ENCODE assay signal across 25 cellular contexts in genomic region chr15:78950343-78950742, GRCh38. TPM values are rescaled to one million over a fixed set of nuclear protein-coding genes. Genes with fewer than 3 reads are reported as not detected.
DNase-seq lines count a peak whose midpoint lies in the region; ATAC-seq and TF ChIP-seq lines count a peak whose summit lies in the region.
"Had no signal": no experiment of that assay in that cellular context is flagged by ENCODE, and none has a peak within 500 bp of the region (broad histone marks: within the 10 kb centered on the region; RNA-seq: fewer than 3 reads in every experiment).

No MANE protein-coding gene starts in this region.

- no peaks in the 10 kb centered on the region for H3K79me2 ChIP-seq in PC-9 (ENCODE audit: low read depth)
- H3K79me2 ChIP-seq: parathyroid adenoma had no signal

- no peak overlapping the region for H2BK5ac ChIP-seq in mesenchymal stem cell (ENCODE audit: low read depth, low read length, poor library complexity, severe bottlenecking)

- H3K27ac ChIP-seq in PC-9 (no peak overlapping the region), mesenchymal stem cell (ENCODE audit: low read length, poor library complexity, severe bottlenecking) (no peak overlapping the region)
- H3K27ac ChIP-seq: cardiac muscle cell, parathyroid adenoma, SK-N-MC, tibial artery had no signal

- peaks cover 40% of the 10 kb centered on the region for H3F3A ChIP-seq in PC-9 (ENCODE audit: insufficient read depth, low read depth)

- no peak overlapping the region for H2AFZ ChIP-seq in PC-9
- no peak overlapping the region for H2AFZ ChIP-seq in mesenchymal stem cell (ENCODE audit: low read depth, low read length)
- H2AFZ ChIP-seq: parathyroid adenoma had no signal

- no peaks in the 10 kb centered on the region for H3K79me1 ChIP-seq in mesenchymal stem cell (replicated peaks; ENCODE audit: low read length, poor library complexity, severe bottlenecking)

- peak overlapping the region; percentile 51 for H3K27ac Mint-ChIP-seq in Calu3 (ENCODE audit: unreplicated experiment)
- H3K27ac Mint-ChIP-seq: activated naive CD8-positive, alpha-beta T cell treated with anti-CD3 and anti-CD28 coated beads for 36 hours had no signal

- no peaks in the 10 kb centered on the region for H3K9me3 ChIP-seq in PC-9 (ENCODE audit: insufficient read depth, low read depth)
- H3K9me3 ChIP-seq in mesenchymal stem cell (ENCODE audit: control insufficient read depth, low read length), result no peaks in the 10 kb centered on the region
- H3K9me3 ChIP-seq: Caco-2, HAP-1, tibial artery had no signal

- no peak overlapping the region for H3K18ac ChIP-seq in mesenchymal stem cell (ENCODE audit: low read depth in 1 of 2, low read length in 2 of 2)

- BruUV-seq in Calu3 (replicated peaks; lab: Mats Ljungman, UMichigan), result no TSS peak
- no TSS peak for BruUV-seq in PC-9 (replicated peaks; lab: Mats Ljungman, UMichigan)

- DNase-seq in Calu3, result no peak
- DNase-seq in PC-9, result no peak
- no peak for DNase-seq in left colon
- DNase-seq in renal cortical epithelial cell (ENCODE audit: low read depth), result peak; percentile 35
- no peak for DNase-seq in NCI-H774 (lab: John Stamatoyannopoulos, UW)
- no peak for DNase-seq in mesenchymal stem cell
- no peak for DNase-seq in DMS 273 (lab: John Stamatoyannopoulos, UW; ENCODE audit: unreplicated experiment)
- DNase-seq: activated CD4-positive, CD25-positive, alpha-beta regulatory T cell; activated gamma-delta T cell; activated naive CD8-positive, alpha-beta T cell treated with anti-CD3 and anti-CD28 coated beads for 36 hours; activated T-cell treated with anti-CD3 and anti-CD28 coated beads, Interleukin-2, amount 50 U/mL, for 4 hours; C1 segment of cervical spinal cord; DND-41; GF-D8; NCI-H1092; NCI-H1694; NCI-H446 treated with DMSO at 0.1 percent for 48 hours; stimulated activated CD4-positive, alpha-beta T cell treated with anti-CD3 and anti-CD28 coated beads, Interleukin-12 subunit alpha, Interleukin-12 subunit beta, amount 100 ng/mL, for 4 hours; stimulated activated CD4-positive, alpha-beta T cell treated with anti-CD3 and anti-CD28 coated beads, Interleukin-2, amount 100 ng/mL, for 48 hours; tibial artery had no signal

- no peak overlapping the region for H4K91ac ChIP-seq in mesenchymal stem cell (ENCODE audit: low read length)

- H3K36me3 ChIP-seq in PC-9 (ENCODE audit: low read depth) (no peaks in the 10 kb centered on the region), mesenchymal stem cell (ENCODE audit: control insufficient read depth in 1 of 2, insufficient read depth in 2 of 2, low read depth in 1 of 2, low read length in 2 of 2) (no peaks in the 10 kb centered on the region)
- H3K36me3 ChIP-seq: cardiac muscle cell, HAP-1, tibial artery had no signal

- peaks cover 20% of the 10 kb centered on the region for H3K36me3 Mint-ChIP-seq in Calu3 (ENCODE audit: insufficient read depth, unreplicated experiment)
- H3K36me3 Mint-ChIP-seq: activated naive CD8-positive, alpha-beta T cell treated with anti-CD3 and anti-CD28 coated beads for 36 hours had no signal

- H3K9ac ChIP-seq in mesenchymal stem cell (ENCODE audit: low read length), result no peak overlapping the region
- H3K9ac ChIP-seq: parathyroid adenoma had no signal

- H3K14ac ChIP-seq in mesenchymal stem cell (ENCODE audit: low read length in 2 of 2), result no peak overlapping the region

- no peak overlapping the region for H2BK15ac ChIP-seq in mesenchymal stem cell (ENCODE audit: low read depth, poor library complexity, severe bottlenecking)

- no peak for TF ChIP-seq CTCF in Calu3 (IDR thresholded peaks at IDR 0.05; ENCODE audit: unreplicated experiment)
- TF ChIP-seq CTCF in PC-9 (conservative IDR thresholded peaks at IDR 0.05), result no peak

- H3K4me1 ChIP-seq in PC-9 (replicated peaks; ENCODE audit: insufficient read depth) (peaks cover 53% of the 10 kb centered on the region), mesenchymal stem cell (ENCODE audit: control insufficient read depth, insufficient read depth, low read depth, low read length) (peaks cover 11% of the 10 kb centered on the region)
- H3K4me1 ChIP-seq: HAP-1, parathyroid adenoma had no signal

- peak; percentile 80 for ATAC-seq in left colon
- ATAC-seq: activated T-cell treated with anti-CD3 and anti-CD28 coated beads, Interleukin-2, amount 50 U/mL, for 4 hours had no signal

- no peaks in the 10 kb centered on the region for H3K27me3 Mint-ChIP-seq in Calu3 (ENCODE audit: unreplicated experiment)

- no peak overlapping the region for H2BK12ac ChIP-seq in mesenchymal stem cell (ENCODE audit: low read length in 2 of 2)

- no peak overlapping the region for H4K8ac ChIP-seq in mesenchymal stem cell (ENCODE audit: low read length)

- H3K4me2 ChIP-seq in PC-9 (peak overlapping the region; percentile 65), mesenchymal stem cell (ENCODE audit: low read length, poor library complexity, severe bottlenecking) (no peak overlapping the region)

- H3K4me1 Mint-ChIP-seq in Calu3 (ENCODE audit: low read depth, unreplicated experiment), result peaks cover 53% of the 10 kb centered on the region

- H3K9me3 Mint-ChIP-seq in Calu3 (ENCODE audit: low read depth, unreplicated experiment), result no peaks in the 10 kb centered on the region
- H3K9me3 Mint-ChIP-seq: activated naive CD8-positive, alpha-beta T cell treated with anti-CD3 and anti-CD28 coated beads for 36 hours; activated T-cell treated with anti-CD3 and anti-CD28 coated beads, Interleukin-2, amount 50 U/mL, for 4 hours had no signal

- H4K20me1 ChIP-seq in PC-9 (ENCODE audit: insufficient read depth), result no peaks in the 10 kb centered on the region

- no peak overlapping the region for H3K23ac ChIP-seq in mesenchymal stem cell (ENCODE audit: low read length in 2 of 2)

- H3K9me2 ChIP-seq in PC-9 (ENCODE audit: insufficient read depth), result no peaks in the 10 kb centered on the region

- intact Hi-C loops in Calu3 (cut with micrococcal nuclease; ENCODE audit: unreplicated experiment) (no loop called here), PC-9 (cut with micrococcal nuclease; ENCODE audit: unreplicated experiment) (no loop called here), left colon (cut with DNase I, micrococcal nuclease) (no loop called here)

- H3K4me3 ChIP-seq in PC-9, result no peak overlapping the region
- H3K4me3 ChIP-seq in mesenchymal stem cell (ENCODE audit: insufficient read depth in 1 of 2, low read depth in 1 of 2, low read length in 2 of 2), result no peak overlapping the region
- H3K4me3 ChIP-seq: cardiac muscle cell, HAP-1, SK-N-MC, tibial artery had no signal

- H2BK120ac ChIP-seq in mesenchymal stem cell (ENCODE audit: low read depth, low read length), result no peak overlapping the region

- H3K27me3 ChIP-seq in PC-9 (ENCODE audit: insufficient read depth, low read depth) (no peaks in the 10 kb centered on the region), mesenchymal stem cell (ENCODE audit: control insufficient read depth in 1 of 2, insufficient read depth in 1 of 2, low read length in 2 of 2) (peaks cover 22 to 26% of the 10 kb centered on the region in 2 experiments)
- H3K27me3 ChIP-seq: cardiac muscle cell, tibial artery had no signal

- WGBS in mesenchymal stem cell, result 87% methylated on average over 9 of the region's 9 CpGs

- no peak overlapping the region for H3K4ac ChIP-seq in mesenchymal stem cell (ENCODE audit: low read depth in 1 of 2, low read length in 2 of 2)

- H3K4me3 Mint-ChIP-seq in Calu3 (ENCODE audit: low read depth, unreplicated experiment), result no peak overlapping the region
- H3K4me3 Mint-ChIP-seq: activated naive CD8-positive, alpha-beta T cell treated with anti-CD3 and anti-CD28 coated beads for 36 hours; activated T-cell treated with anti-CD3 and anti-CD28 coated beads, Interleukin-2, amount 50 U/mL, for 4 hours had no signal

- H2AK5ac ChIP-seq in mesenchymal stem cell (ENCODE audit: low read length, severe bottlenecking), result no peak overlapping the region

- CTCF ChIA-PET in Calu3 (lab: Charles Lee) (interaction anchor here (3.3 kb wide), 1 partner anchor 29 kb away, joined by 14 read pairs; no protein-coding TSS in a partner anchor), PC-9 (lab: Charles Lee) (no interaction called here)

- POLR2A ChIA-PET in PC-9 (lab: Charles Lee; ENCODE audit: unreplicated experiment), result no interaction called here

RNA-seq across cellular contexts. Expression of gene CTSH, which starts 5.5 kb away (rescaled TPM):
- 327 and 433 TPM in 2 replicates for total RNA-seq in Calu3 (2022)
- 101 and 128 TPM in 2 replicates for total RNA-seq in PC-9 (2021)
- total RNA-seq in left colon, result 10 to 100 TPM; 25.6 to 66.7 TPM
- 48.6 and 103 TPM in 2 replicates for total RNA-seq in renal cortical epithelial cell
- polyA plus RNA-seq in mesenchymal stem cell (2013, experiment 1 of 2), result 28.4 TPM
- polyA plus RNA-seq in mesenchymal stem cell (2013, experiment 2 of 2), result 29.4 TPM
